ENCODE assay signal across 7 cellular contexts in the genomic region with DNA sequence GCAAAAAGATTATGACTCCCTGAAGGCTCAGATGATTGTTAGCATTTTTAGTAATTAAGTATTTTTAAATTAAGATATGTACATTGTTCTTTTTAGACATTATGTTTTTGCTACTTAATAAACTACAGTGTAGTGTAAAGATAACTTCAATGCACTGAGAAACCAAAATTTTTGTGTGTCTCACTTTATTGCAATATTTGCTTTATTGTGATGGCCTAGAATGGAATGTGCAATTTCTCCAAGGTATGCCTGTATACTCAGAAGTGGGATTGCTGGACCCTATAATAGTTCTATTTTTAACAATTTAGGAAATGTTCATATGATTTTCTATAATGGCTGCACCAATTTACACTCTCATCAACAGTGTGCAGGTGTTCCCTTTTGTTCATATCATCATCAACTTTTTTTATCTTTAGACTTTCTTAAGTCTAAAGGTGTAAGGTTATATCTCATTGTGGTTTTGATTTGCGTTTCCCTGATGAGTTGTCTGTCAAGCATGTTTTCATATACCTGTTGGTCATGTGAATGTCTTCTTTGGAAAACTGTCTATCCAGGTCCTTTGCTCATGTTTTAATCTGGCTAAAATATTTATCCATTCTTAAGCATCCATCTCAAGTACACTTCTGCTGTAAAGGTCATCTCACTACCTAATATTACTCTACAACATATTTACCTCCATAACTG.
"Had no signal": no experiment of that assay in that cellular context is flagged by ENCODE, and none has a peak within 500 bp of the region (broad histone marks: within the 10 kb centered on the region; RNA-seq: fewer than 3 reads in every experiment).

No MANE protein-coding gene starts in this region.

- H3K4me3 ChIP-seq: K562 had no signal

- FAIRE-seq: HepG2, HTR-8/SVneo, K562 had no signal

- H3K27ac ChIP-seq: HL-60 had no signal

- ATAC-seq: HepG2, K562 had no signal

- DNase-seq: IMR-90, KBM-7, KG1 had no signal
